8 cellular contexts compared by ENCODE assay signal in the genomic region with DNA sequence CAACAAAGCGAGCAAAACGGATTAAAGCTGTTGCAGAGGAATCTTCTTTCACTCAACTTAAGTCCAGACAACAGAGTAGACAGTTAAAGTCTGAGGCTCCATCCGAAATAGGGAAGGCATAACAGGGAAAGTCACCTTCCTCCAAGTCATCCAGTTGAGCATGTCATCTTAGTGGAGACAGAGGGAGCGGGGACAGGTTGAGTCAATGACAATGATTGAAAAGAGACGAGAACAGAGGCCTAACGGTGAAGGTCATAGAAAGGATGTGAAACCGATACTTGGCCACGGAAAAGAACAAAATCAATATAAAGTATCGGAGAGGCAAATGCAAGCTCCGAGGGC. TPM values are rescaled to one million over a fixed set of nuclear protein-coding genes. Genes with fewer than 3 reads are reported as not detected.
DNase-seq lines count a peak whose midpoint lies in the region; ATAC-seq and TF ChIP-seq lines count a peak whose summit lies in the region.

No MANE protein-coding gene starts in this region.

- H3K4me2 ChIP-seq in DND-41 (ENCODE audit: insufficient read depth, low read length): peak overlapping the region; percentile 90
- H3K4me2 ChIP-seq in smooth muscle cell: peak overlapping the region; percentile 88

- H4K20me1 ChIP-seq in DND-41 (ENCODE audit: insufficient read depth, low read length): peaks cover 14% of the 10 kb centered on the region
- peaks cover 31% of the 10 kb centered on the region for H4K20me1 ChIP-seq in smooth muscle cell (ENCODE audit: low read depth)

- H3K9me3 ChIP-seq in DND-41 (ENCODE audit: insufficient read depth, low read length, severe bottlenecking) (no peaks in the 10 kb centered on the region), iPS DF 6.9 (ENCODE audit: control insufficient read depth, insufficient read depth, low read length) (no peaks in the 10 kb centered on the region), smooth muscle cell (replicated peaks; ENCODE audit: low read depth) (no peaks in the 10 kb centered on the region)

- peaks cover 42% of the 10 kb centered on the region in 2 donors for H3K36me3 Mint-ChIP-seq in activated naive CD4-positive, alpha-beta T cell treated with anti-CD3 and anti-CD28 coated beads, Interleukin-2, amount 50 U/mL, for 72 hours

- WGBS in iPS DF 6.9 (ENCODE audit: insufficient coverage, insufficient read length): no CpG with 5 or more reads among the region's 10 CpGs
- WGBS in smooth muscle cell (ENCODE audit: low lambda C conversion rate): 1% methylated on average over 9 of the region's 10 CpGs

- H3K27ac Mint-ChIP-seq in activated naive CD4-positive, alpha-beta T cell treated with anti-CD3 and anti-CD28 coated beads, Interleukin-2, amount 50 U/mL, for 72 hours: peak overlapping the region; percentile 96 to 98

- peak; percentile 18 for ATAC-seq in DND-41 (ENCODE audit: insufficient read depth, low read depth)
- peak; percentile 4 for ATAC-seq in HG03558 (IDR thresholded peaks at IDR 0.05; ENCODE audit: extremely low read depth, unreplicated experiment)
- ATAC-seq in activated naive CD4-positive, alpha-beta T cell treated with anti-CD3 and anti-CD28 coated beads, Interleukin-2, amount 50 U/mL, for 72 hours: peak; percentile 39 to 76
- no peak for ATAC-seq in HG03457 (IDR thresholded peaks at IDR 0.05; ENCODE audit: unreplicated experiment)
- ATAC-seq in GM18519 (IDR thresholded peaks at IDR 0.05; ENCODE audit: low FRiP score, unreplicated experiment): no peak

- DNase-seq in DND-41 (no peak), iPS DF 6.9 (ENCODE audit: low read depth, low spot score) (no peak), smooth muscle cell (lab: John Stamatoyannopoulos, UW; ENCODE audit: unreplicated experiment) (no peak), NCI-H774 (lab: John Stamatoyannopoulos, UW) (no peak)
- DNase-seq in activated naive CD4-positive, alpha-beta T cell treated with anti-CD3 and anti-CD28 coated beads, Interleukin-2, amount 50 U/mL, for 72 hours (ENCODE audit: low spot score in 2 of 2): no peak

- H3K27ac ChIP-seq in DND-41 (ENCODE audit: low read length): peak overlapping the region; percentile 88
- H3K27ac ChIP-seq in iPS DF 6.9 (ENCODE audit: low read length): no peak overlapping the region
- peak overlapping the region; percentile 93 for H3K27ac ChIP-seq in smooth muscle cell (ENCODE audit: low read depth)

- no peaks in the 10 kb centered on the region for H3K9me3 Mint-ChIP-seq in activated naive CD4-positive, alpha-beta T cell treated with anti-CD3 and anti-CD28 coated beads, Interleukin-2, amount 50 U/mL, for 72 hours

- H2AFZ ChIP-seq in DND-41 (ENCODE audit: low read depth, low read length) (peak overlapping the region; percentile 85), smooth muscle cell (ENCODE audit: low read depth) (peak overlapping the region; percentile 6)

- H3K4me3 ChIP-seq in DND-41 (ENCODE audit: low read depth in 1 of 2, low read length in 2 of 2): peak overlapping the region; percentile 78 to 87
- peak overlapping the region; percentile 84; the same call in 1 of the 2 replicates for H3K4me3 ChIP-seq in iPS DF 6.9 (ENCODE audit: low read length)
- H3K4me3 ChIP-seq in smooth muscle cell: peak overlapping the region; percentile 67

- H3K9ac ChIP-seq in DND-41 (ENCODE audit: low read depth, low read length): peak overlapping the region; percentile 63
- H3K9ac ChIP-seq in smooth muscle cell (ENCODE audit: low read depth): peak overlapping the region; percentile 83

- TF ChIP-seq CTCF in DND-41 (IDR thresholded peaks at IDR 0.05; ENCODE audit: borderline replicate concordance, extremely low read depth, low read length, poor library complexity, severe bottlenecking) (no peak), smooth muscle cell (IDR thresholded peaks at IDR 0.05; ENCODE audit: borderline replicate concordance, insufficient read depth, poor library complexity, severe bottlenecking) (no peak)

- H3K79me2 ChIP-seq in DND-41 (ENCODE audit: insufficient read depth, low read length) (peaks cover 63% of the 10 kb centered on the region), smooth muscle cell (ENCODE audit: low read depth) (peaks cover 59% of the 10 kb centered on the region)

- peaks cover 65% of the 10 kb centered on the region for H3K36me3 ChIP-seq in DND-41 (ENCODE audit: insufficient read depth, low read length)
- H3K36me3 ChIP-seq in iPS DF 6.9 (ENCODE audit: control insufficient read depth, insufficient read depth, low read length): peaks cover 10% of the 10 kb centered on the region; the same call in 1 of the 2 replicates
- peaks cover 10% of the 10 kb centered on the region for H3K36me3 ChIP-seq in smooth muscle cell (ENCODE audit: low read depth)

- peaks cover 62% of the 10 kb centered on the region for H3K4me1 ChIP-seq in DND-41 (ENCODE audit: insufficient read depth, low read length)
- no peaks in the 10 kb centered on the region for H3K4me1 ChIP-seq in iPS DF 6.9 (ENCODE audit: control insufficient read depth, insufficient read depth, low read length)
- H3K4me1 ChIP-seq in smooth muscle cell (ENCODE audit: low read depth): peaks cover 35% of the 10 kb centered on the region

- H3K27me3 ChIP-seq in DND-41 (ENCODE audit: insufficient read depth, low read length, poor library complexity) (no peaks in the 10 kb centered on the region), iPS DF 6.9 (ENCODE audit: control insufficient read depth, insufficient read depth, low read length) (no peaks in the 10 kb centered on the region), smooth muscle cell (ENCODE audit: low read depth) (no peaks in the 10 kb centered on the region)

- H3F3A ChIP-seq in smooth muscle cell (ENCODE audit: low read depth): peaks cover 41% of the 10 kb centered on the region

RNA-seq across cellular contexts. Expression of gene C18orf32, which starts 0.4 kb away (rescaled TPM):
- total RNA-seq in activated naive CD4-positive, alpha-beta T cell treated with anti-CD3 and anti-CD28 coated beads, Interleukin-2, amount 50 U/mL, for 72 hours: 10 to 100 TPM; 14.6 to 25.9 TPM
- total RNA-seq in smooth muscle cell: 74.9 and 99.4 TPM in 2 replicates
- 87.2 and 87.7 TPM in 2 replicates for polyA plus RNA-seq in smooth muscle cell

RNA-seq across cellular contexts. Expression of gene RPL17, which starts 5.7 kb away (rescaled TPM):
- total RNA-seq in activated naive CD4-positive, alpha-beta T cell treated with anti-CD3 and anti-CD28 coated beads, Interleukin-2, amount 50 U/mL, for 72 hours: 1,000 to 10,000 TPM; 1,912 to 2,327 TPM
- total RNA-seq in smooth muscle cell: 1,873 and 2,023 TPM in 2 replicates
- 740 and 855 TPM in 2 replicates for polyA plus RNA-seq in smooth muscle cell

RNA-seq across cellular contexts. Expression of gene DYM, which starts 26.1 kb away (rescaled TPM):
- 100 to 1,000 TPM in 1 of 2 donors, 10 to 100 TPM in 1; 75.1 to 108 TPM for total RNA-seq in activated naive CD4-positive, alpha-beta T cell treated with anti-CD3 and anti-CD28 coated beads, Interleukin-2, amount 50 U/mL, for 72 hours
- 63.1 and 79.7 TPM in 2 replicates for total RNA-seq in smooth muscle cell
- 41.8 and 42.3 TPM in 2 replicates for polyA plus RNA-seq in smooth muscle cell

Comparison
In these comparisons a context has a peak if more than half of its experiments do, and no peak if none do; other contexts are left out.
1. ATAC-seq: peak in DND-41 (single experiment), HG03558 (single experiment) and activated naive CD4-positive, alpha-beta T cell treated with anti-CD3 and anti-CD28 coated beads, Interleukin-2, amount 50 U/mL, for 72 hours (2 of 2); none in HG03457 (single experiment) and GM18519 (single experiment).
2. Peak in every context shown above with its lines, with median percentiles within 50 percentile points of each other: H3K4me3 ChIP-seq.